Comparison of ENCODE assay signal across 25 cellular contexts in genomic region chr4:75953509-75953908, GRCh38. TPM values are rescaled to one million over a fixed set of nuclear protein-coding genes. Genes with fewer than 3 reads are reported as not detected.
"Had no signal": no experiment of that assay in that cellular context is flagged by ENCODE, and none has a peak within 500 bp of the region (broad histone marks: within the 10 kb centered on the region; RNA-seq: fewer than 3 reads in every experiment).

No MANE protein-coding gene starts in this region.

- H3K4me3 Mint-ChIP-seq: activated CD4-positive, alpha-beta T cell treated with anti-CD3 and anti-CD28 coated beads, Interleukin-2, amount 10 ng/mL, durations not matched to agents 7 days and 5 days; activated naive CD4-positive, alpha-beta T cell treated with anti-CD3 and anti-CD28 coated beads, Interleukin-2, amount 50 U/mL, for 24 hours; neural crest cell; T-helper 1 cell treated with Interleukin-12 subunit alpha and Interleukin-12 subunit beta and Interleukin-4 antibody, amounts not matched to agents 30 μg/mL and 1 μg/mL, for 36 hours; type B pancreatic cell had no signal

- ATAC-seq: activated CD4-positive, CD25-positive, alpha-beta regulatory T cell treated with anti-CD3 and anti-CD28 coated beads, Interleukin-2, amount 50 U/mL, for 24 hours; right cardiac atrium had no signal

- H3K27ac Mint-ChIP-seq: activated CD4-positive, alpha-beta T cell treated with anti-CD3 and anti-CD28 coated beads, Interleukin-2, amount 10 ng/mL, durations not matched to agents 7 days and 5 days; activated naive CD4-positive, alpha-beta T cell treated with anti-CD3 and anti-CD28 coated beads, Interleukin-2, amount 50 U/mL, for 24 hours; T-helper 1 cell treated with Interleukin-12 subunit alpha and Interleukin-12 subunit beta and Interleukin-4 antibody, amounts not matched to agents 30 μg/mL and 1 μg/mL, for 36 hours; type B pancreatic cell had no signal

- H3K4me1 Mint-ChIP-seq: activated naive CD4-positive, alpha-beta T cell treated with anti-CD3 and anti-CD28 coated beads, Interleukin-2, amount 50 U/mL, for 24 hours; neural crest cell had no signal

- H3K9me3 Mint-ChIP-seq: activated CD4-positive, alpha-beta T cell treated with anti-CD3 and anti-CD28 coated beads, Interleukin-2, amount 10 ng/mL, durations not matched to agents 7 days and 5 days; activated naive CD4-positive, alpha-beta T cell treated with anti-CD3 and anti-CD28 coated beads, Interleukin-2, amount 50 U/mL, for 24 hours; neural crest cell; T-helper 1 cell treated with Interleukin-12 subunit alpha and Interleukin-12 subunit beta and Interleukin-4 antibody, amounts not matched to agents 30 μg/mL and 1 μg/mL, for 36 hours; type B pancreatic cell had no signal

- H3K4me3 ChIP-seq: adrenal gland, breast epithelium, prostate gland, SJCRH30, skin epidermis, stomach, testis had no signal

- FAIRE-seq: astrocyte, keratinocyte had no signal

- H3K27me3 Mint-ChIP-seq: activated CD4-positive, alpha-beta T cell treated with anti-CD3 and anti-CD28 coated beads, Interleukin-2, amount 10 ng/mL, durations not matched to agents 7 days and 5 days; activated naive CD4-positive, alpha-beta T cell treated with anti-CD3 and anti-CD28 coated beads, Interleukin-2, amount 50 U/mL, for 24 hours; type B pancreatic cell had no signal

- DNase-seq: activated CD4-positive, alpha-beta T cell treated with anti-CD3 and anti-CD28 coated beads, Interleukin-2, amount 10 ng/mL, durations not matched to agents 7 days and 5 days; activated CD8-positive, alpha-beta memory T cell treated with anti-CD3 and anti-CD28 coated beads for 24 hours; activated effector memory CD4-positive, alpha-beta T cell treated with Interleukin-2 at 50 U/mL for 16 hours; adrenal gland; cerebellar nuclear complex; cortex of kidney; effector CD4-positive, alpha-beta T cell; foreskin fibroblast; glutamatergic neuron; mammary epithelial cell; right cardiac atrium; SJCRH30; stomach; testis had no signal

RNA-seq across cellular contexts. Expression of gene PPEF2, which starts 51.3 kb away (rescaled TPM):
- total RNA-seq: astrocyte, mammary epithelial cell, omental fat pad, prostate gland, right cardiac atrium, SJCRH30, stomach had no signal

RNA-seq across cellular contexts. Expression of gene CXCL9, which starts 53.8 kb away (rescaled TPM):
- total RNA-seq: astrocyte, mammary epithelial cell, neural crest cell, SJCRH30 had no signal
